ENCODE assay signal across 10 cellular contexts in genomic region chr5:74040065-74040551, GRCh38.
A peak's percentile ranks its signal among the peaks of the same experiment; 100 is the strongest.
DNase-seq lines count a peak whose midpoint lies in the region; ATAC-seq and TF ChIP-seq lines count a peak whose summit lies in the region.
"Had no signal": no experiment of that assay in that cellular context is flagged by ENCODE, and none has a peak within 500 bp of the region (broad histone marks: within the 10 kb centered on the region; RNA-seq: fewer than 3 reads in every experiment).

No MANE protein-coding gene starts in this region.

- CTCF ChIA-PET in MCF 10A (lab: Yijun Ruan, JAX) = interaction anchor here (0.7 to 1.6 kb wide), 2 partner anchors 18 to 137 kb away, joined by 3 read pairs; no protein-coding TSS in a partner anchor
- CTCF ChIA-PET in CD8-positive, alpha-beta T cell (lab: Charles Lee) = no interaction called here

- peak; percentile 32 to 63 for ATAC-seq in upper lobe of left lung (ENCODE audit: low FRiP score in 2 of 2)
- ATAC-seq in CD8-positive, alpha-beta T cell = no peak
- ATAC-seq: GM12878 had no signal

- DNase-seq in MCF 10A (ENCODE audit: unreplicated experiment) (peak; percentile 44), breast epithelium (ENCODE audit: low spot score in 2 of 2) (no peak), RPMI7951 (ENCODE audit: low read depth) (peak; percentile 95), foreskin melanocyte (peak; percentile 54), upper lobe of left lung (no peak), colonic mucosa (no peak)
- DNase-seq in CD8-positive, alpha-beta T cell = no peak
- no peak for DNase-seq in NK-92 treated with Interleukin-12 subunit alpha and Interleukin-12 subunit beta, amount 100 ng/mL, for 24 hours (lab: John Stamatoyannopoulos, UW)
- DNase-seq: activated naive CD8-positive, alpha-beta T cell treated with anti-CD3 and anti-CD28 coated beads, Interleukin-2, amount 10 ng/mL, durations not matched to agents 7 days and 5 days had no signal

- TF ChIP-seq EP300 in upper lobe of left lung (IDR thresholded peaks at IDR 0.05) = no peak

- H3K27ac ChIP-seq in breast epithelium = no peak overlapping the region
- no peak overlapping the region for H3K27ac ChIP-seq in upper lobe of left lung
- no peak overlapping the region for H3K27ac ChIP-seq in colonic mucosa
- no peak overlapping the region for H3K27ac ChIP-seq in CD8-positive, alpha-beta T cell (ENCODE audit: low read depth, low read length)

- TF ChIP-seq CTCF in MCF 10A (IDR thresholded peaks at IDR 0.05; ENCODE audit: unreplicated experiment) = no peak
- TF ChIP-seq CTCF in breast epithelium (IDR thresholded peaks at IDR 0.05) = no peak
- TF ChIP-seq CTCF in upper lobe of left lung (IDR thresholded peaks at IDR 0.05) = no peak
- TF ChIP-seq CTCF in colonic mucosa (IDR thresholded peaks at IDR 0.05) = no peak
- TF ChIP-seq CTCF in CD8-positive, alpha-beta T cell (IDR thresholded peaks at IDR 0.05) = no peak

- H3K27me3 ChIP-seq in breast epithelium = no peaks in the 10 kb centered on the region
- no peaks in the 10 kb centered on the region for H3K27me3 ChIP-seq in upper lobe of left lung
- no peaks in the 10 kb centered on the region for H3K27me3 ChIP-seq in colonic mucosa
- H3K27me3 ChIP-seq in CD8-positive, alpha-beta T cell (ENCODE audit: insufficient read depth, low read length) = no peaks in the 10 kb centered on the region

- intact Hi-C loops in MCF 10A (cut with micrococcal nuclease) (loop anchor here (10.0 kb wide), 1 partner anchor 445 kb away; no protein-coding TSS in a partner anchor), breast epithelium (cut with DNase I; ENCODE audit: low total_unique reads) (no loop called here), colonic mucosa (cut with DNase I) (no loop called here)
- intact Hi-C loops in CD8-positive, alpha-beta T cell (cut with DNase I, micrococcal nuclease) = loop anchor here in 1 of 2 experiments (10.0 kb wide), 1 partner anchor 605 kb away; the partner anchor contains the start of gene ENC1

- H3K4me3 ChIP-seq in breast epithelium (no peak overlapping the region), upper lobe of left lung (no peak overlapping the region), colonic mucosa (no peak overlapping the region)
- no peak overlapping the region for H3K4me3 ChIP-seq in CD8-positive, alpha-beta T cell (ENCODE audit: low read depth, low read length)
- H3K4me3 ChIP-seq: GM12878 had no signal

- WGBS in upper lobe of left lung, 2 donors = 71 to 83% methylated on average over 2 of the region's 2 CpGs

- no peaks in the 10 kb centered on the region for H3K27me3 Mint-ChIP-seq in MCF 10A (ENCODE audit: insufficient read depth, unreplicated experiment)
- H3K27me3 Mint-ChIP-seq in CD8-positive, alpha-beta T cell (ENCODE audit: low read depth) = no peaks in the 10 kb centered on the region

- no peak overlapping the region for H3K9ac ChIP-seq in colonic mucosa (ENCODE audit: low read depth in 2 of 2, low read length in 2 of 2)

- no peak for TF ChIP-seq POLR2A in breast epithelium (IDR thresholded peaks at IDR 0.05)
- no peak for TF ChIP-seq POLR2A in upper lobe of left lung (IDR thresholded peaks at IDR 0.05)

- no peaks in the 10 kb centered on the region for H3K9me3 Mint-ChIP-seq in MCF 10A (ENCODE audit: unreplicated experiment)
- no peaks in the 10 kb centered on the region for H3K9me3 Mint-ChIP-seq in CD8-positive, alpha-beta T cell
- H3K9me3 Mint-ChIP-seq: activated naive CD8-positive, alpha-beta T cell treated with anti-CD3 and anti-CD28 coated beads, Interleukin-2, amount 10 ng/mL, durations not matched to agents 7 days and 5 days had no signal

- no peak overlapping the region for H3K27ac Mint-ChIP-seq in MCF 10A (ENCODE audit: low read depth, unreplicated experiment)
- no peak overlapping the region for H3K27ac Mint-ChIP-seq in CD8-positive, alpha-beta T cell
- H3K27ac Mint-ChIP-seq: activated naive CD8-positive, alpha-beta T cell treated with anti-CD3 and anti-CD28 coated beads, Interleukin-2, amount 10 ng/mL, durations not matched to agents 7 days and 5 days had no signal

- no TSS peak for BruUV-seq in MCF 10A (replicated peaks; lab: Mats Ljungman, UMichigan)

- H3K36me3 Mint-ChIP-seq in MCF 10A (ENCODE audit: insufficient read depth, unreplicated experiment) = no peaks in the 10 kb centered on the region
- H3K36me3 Mint-ChIP-seq in CD8-positive, alpha-beta T cell = no peaks in the 10 kb centered on the region
- H3K36me3 Mint-ChIP-seq: activated naive CD8-positive, alpha-beta T cell treated with anti-CD3 and anti-CD28 coated beads, Interleukin-2, amount 10 ng/mL, durations not matched to agents 7 days and 5 days had no signal

- H3K4me1 ChIP-seq in breast epithelium (no peaks in the 10 kb centered on the region), upper lobe of left lung (peaks cover 0 to 10% (median 7%) of the 10 kb centered on the region in 4 donors), colonic mucosa (no peaks in the 10 kb centered on the region)
- no peaks in the 10 kb centered on the region for H3K4me1 ChIP-seq in CD8-positive, alpha-beta T cell (ENCODE audit: insufficient read depth, low read length)

- POLR2A ChIA-PET in MCF 10A (lab: Yijun Ruan, JAX) = no interaction called here
- POLR2A ChIA-PET in CD8-positive, alpha-beta T cell (lab: Charles Lee) = no interaction called here

- no peak overlapping the region for H3K4me3 Mint-ChIP-seq in MCF 10A (ENCODE audit: unreplicated experiment)
- H3K4me3 Mint-ChIP-seq in CD8-positive, alpha-beta T cell = no peak overlapping the region
- H3K4me3 Mint-ChIP-seq: activated naive CD8-positive, alpha-beta T cell treated with anti-CD3 and anti-CD28 coated beads, Interleukin-2, amount 10 ng/mL, durations not matched to agents 7 days and 5 days had no signal

- H3K36me3 ChIP-seq in breast epithelium = no peaks in the 10 kb centered on the region
- H3K36me3 ChIP-seq in upper lobe of left lung = no peaks in the 10 kb centered on the region
- no peaks in the 10 kb centered on the region for H3K36me3 ChIP-seq in colonic mucosa
- no peaks in the 10 kb centered on the region for H3K36me3 ChIP-seq in CD8-positive, alpha-beta T cell (ENCODE audit: insufficient read depth, low read length)

- H3K4me1 Mint-ChIP-seq in MCF 10A (ENCODE audit: insufficient read depth, unreplicated experiment) = peaks cover 36% of the 10 kb centered on the region
- H3K4me1 Mint-ChIP-seq in CD8-positive, alpha-beta T cell (ENCODE audit: low read depth) = no peaks in the 10 kb centered on the region
- H3K4me1 Mint-ChIP-seq: activated naive CD8-positive, alpha-beta T cell treated with anti-CD3 and anti-CD28 coated beads, Interleukin-2, amount 10 ng/mL, durations not matched to agents 7 days and 5 days had no signal

- no peaks in the 10 kb centered on the region for H3K9me3 ChIP-seq in breast epithelium
- H3K9me3 ChIP-seq in upper lobe of left lung = no peaks in the 10 kb centered on the region
- no peaks in the 10 kb centered on the region for H3K9me3 ChIP-seq in colonic mucosa
- H3K9me3 ChIP-seq in CD8-positive, alpha-beta T cell (ENCODE audit: low read length) = no peaks in the 10 kb centered on the region

Comparison
In these comparisons a context has a peak if more than half of its experiments do, and no peak if none do; other contexts are left out.
1. DNase-seq: peak in MCF 10A (single experiment), RPMI7951 (single experiment) and foreskin melanocyte (single experiment); none in breast epithelium (0 of 2), upper lobe of left lung (0 of 2), colonic mucosa (single experiment), CD8-positive, alpha-beta T cell (0 of 7) and NK-92 treated with Interleukin-12 subunit alpha and Interleukin-12 subunit beta, amount 100 ng/mL, for 24 hours (single experiment).